In genomic region chr16:67652578-67653130, GRCh38 we compare ENCODE assay signal across 9 cellular contexts.
DNase-seq lines count a peak whose midpoint lies in the region; ATAC-seq and TF ChIP-seq lines count a peak whose summit lies in the region.
"Had no signal": no experiment of that assay in that cellular context is flagged by ENCODE, and none has a peak within 500 bp of the region (broad histone marks: within the 10 kb centered on the region; RNA-seq: fewer than 3 reads in every experiment).

No MANE protein-coding gene starts in this region.

- no peaks in the 10 kb centered on the region for H3K4me1 ChIP-seq in ACC112 (ENCODE audit: control insufficient read depth, insufficient read depth, low read length, unreplicated experiment)

- no peak for TF ChIP-seq CTCF in brain microvascular endothelial cell (IDR thresholded peaks at IDR 0.05; ENCODE audit: low read depth, low read length, missing control alignments)

- in situ Hi-C loops in brain microvascular endothelial cell (cut with HindIII; ENCODE audit: low pct_ligation_motif_present, low sequenced_read_pairs), result no loop called here

- no peaks in the 10 kb centered on the region for H3K79me2 ChIP-seq in ACC112 (ENCODE audit: control insufficient read depth, insufficient read depth, low read length, unreplicated experiment)

- H2AFZ ChIP-seq in ACC112 (ENCODE audit: low read length, unreplicated experiment), result no peak overlapping the region

- no peak for ATAC-seq in GM18511 (IDR thresholded peaks at IDR 0.05; ENCODE audit: unreplicated experiment)
- ATAC-seq in GM18861 (IDR thresholded peaks at IDR 0.05; ENCODE audit: unreplicated experiment), result no peak

- H3K27ac ChIP-seq in ACC112 (ENCODE audit: low read depth, low read length) (no peak overlapping the region), brain microvascular endothelial cell (no peak overlapping the region)

- H3K4me3 ChIP-seq in ACC112 (ENCODE audit: low read depth, low read length), result peak overlapping the region; percentile 73; the same call in 1 of the 2 replicates
- H3K4me3 ChIP-seq in brain microvascular endothelial cell (ENCODE audit: low read depth, low read length), result peak overlapping the region; percentile 26

- H3K27me3 ChIP-seq in ACC112 (ENCODE audit: insufficient read depth, low read length) (peaks cover 69% of the 10 kb centered on the region), brain microvascular endothelial cell (replicated peaks) (peaks cover 40% of the 10 kb centered on the region)

- peak; percentile 55 for DNase-seq in HK-2 (ENCODE audit: unreplicated experiment)
- DNase-seq in brain microvascular endothelial cell, result no peak
- DNase-seq in kidney glomerular epithelial cell (lab: John Stamatoyannopoulos, UW), result peak; percentile 5
- no peak for DNase-seq in DMS153 treated with DMSO at 0.1 percent for 48 hours (lab: John Stamatoyannopoulos, UW; ENCODE audit: unreplicated experiment)
- no peak for DNase-seq in effector CD4-positive, alpha-beta T cell
- DNase-seq: activated CD4-positive, CD25-positive, alpha-beta regulatory T cell had no signal

- no peaks in the 10 kb centered on the region for H3K36me3 ChIP-seq in ACC112 (ENCODE audit: insufficient read depth, low read length)
- no peaks in the 10 kb centered on the region for H3K36me3 ChIP-seq in brain microvascular endothelial cell (replicated peaks)

Comparison
In these comparisons a context has a peak if more than half of its experiments do, and no peak if none do; other contexts are left out.
1. DNase-seq: peak in HK-2 (single experiment) and kidney glomerular epithelial cell (single experiment); none in brain microvascular endothelial cell (single experiment), DMS153 treated with DMSO at 0.1 percent for 48 hours (single experiment) and effector CD4-positive, alpha-beta T cell (single experiment).